Comparison of ENCODE assay signal across 1 cellular context in genomic region chr1:26125946-26126320, GRCh38.
TF ChIP-seq lines count a peak whose summit lies in the region.

No MANE protein-coding gene starts in this region.

TF ChIP-seq in GM12878, 131 proteins besides CTCF, POLR2A, EP300 and RAD21:
- no peak for TF ChIP-seq NBN (IDR thresholded peaks at IDR 0.05)
- no peak for TF ChIP-seq ZNF687 (IDR thresholded peaks at IDR 0.05)
- no peak for TF ChIP-seq ATF7 (IDR thresholded peaks at IDR 0.05; ENCODE audit: low read depth)
- no peak for TF ChIP-seq ZNF217 (IDR thresholded peaks at IDR 0.05)
- TF ChIP-seq PKNOX1 (IDR thresholded peaks at IDR 0.05) = no peak
- no peak for TF ChIP-seq ZNF622 (IDR thresholded peaks at IDR 0.05)
- TF ChIP-seq GABPA (IDR thresholded peaks at IDR 0.05; ENCODE audit: low read depth) = no peak
- no peak for TF ChIP-seq BCL3 (IDR thresholded peaks at IDR 0.05; ENCODE audit: borderline replicate concordance, insufficient read depth, low read depth, low read length, poor library complexity, severe bottlenecking)
- TF ChIP-seq NRF1 (conservative IDR thresholded peaks at IDR 0.05; ENCODE audit: low read depth, low read length) = no peak
- no peak for TF ChIP-seq BRCA1 (IDR thresholded peaks at IDR 0.05; ENCODE audit: low read depth, low read length)
TF ChIP-seq in GM12878: peak in this region for 0.
